ENCODE assay signal across 8 cellular contexts in the genomic region with DNA sequence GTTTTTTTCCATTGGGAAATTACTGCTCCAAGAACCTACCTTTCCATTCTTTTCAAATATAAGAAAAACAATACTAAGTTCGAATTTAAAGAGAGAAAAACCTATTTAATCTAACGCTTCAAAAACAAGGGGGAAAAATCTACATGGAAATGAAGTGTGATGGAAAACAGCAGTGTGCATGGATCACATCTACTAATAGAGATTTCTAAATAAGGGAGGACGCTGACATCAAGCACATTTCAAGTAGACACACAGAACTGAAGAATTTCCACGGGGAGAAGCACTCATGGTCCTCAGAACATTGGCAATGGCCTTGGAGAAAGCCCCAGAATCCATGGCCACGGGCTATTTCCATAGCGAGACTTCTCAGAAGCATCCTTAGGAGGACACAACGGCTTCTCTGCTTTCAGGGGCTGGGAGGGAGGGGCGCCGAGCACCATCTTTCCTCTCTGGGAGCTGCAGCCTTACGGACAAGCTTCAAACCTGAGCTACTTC. TPM values are rescaled to one million over a fixed set of nuclear protein-coding genes. Genes with fewer than 3 reads are reported as not detected.
A peak's percentile ranks its signal among the peaks of the same experiment; 100 is the strongest.
DNase-seq lines count a peak whose midpoint lies in the region; ATAC-seq and TF ChIP-seq lines count a peak whose summit lies in the region.

No MANE protein-coding gene starts in this region.

- CTCF ChIA-PET in activated B cell treated with CpG ODN at 0.5 μM for 24 hours (lab: Charles Lee), result interaction anchor here (0.6 to 1.1 kb wide), 3 partner anchors 20 to 408 kb away, joined by 3 to 7 read pairs (median 3); no protein-coding TSS in a partner anchor

- ATAC-seq in activated B cell treated with CpG ODN at 0.5 μM for 24 hours (ENCODE audit: low read depth), result no peak
- ATAC-seq in stimulated activated naive CD8-positive, alpha-beta T cell treated with anti-CD3 and anti-CD28 coated beads, Interleukin-15, amount 100 ng/mL, for 72 hours, result no peak

- POLR2A ChIA-PET in activated B cell treated with CpG ODN at 0.5 μM for 24 hours (lab: Charles Lee), result interaction anchor here (0.8 to 2.1 kb wide), 21 partner anchors 7 to 874 kb away, joined by 3 to 31 read pairs (median 5); a partner anchor contains a TSS

- H3K4me1 Mint-ChIP-seq in activated B cell treated with CpG ODN at 0.5 μM for 24 hours, result peaks cover 55% of the 10 kb centered on the region
- peaks cover 37% of the 10 kb centered on the region for H3K4me1 Mint-ChIP-seq in stimulated activated naive CD8-positive, alpha-beta T cell treated with anti-CD3 and anti-CD28 coated beads, Interleukin-15, amount 100 ng/mL, for 72 hours

- H3K36me3 Mint-ChIP-seq in activated B cell treated with CpG ODN at 0.5 μM for 24 hours (ENCODE audit: low read depth), result peaks cover 30% of the 10 kb centered on the region

- intact Hi-C loops in activated B cell treated with CpG ODN at 0.5 μM for 24 hours (cut with micrococcal nuclease), result loop anchor here (1.0 to 5.0 kb wide), 4 partner anchors 235 to 915 kb away; a partner anchor contains a TSS

- no peaks in the 10 kb centered on the region for H3K9me3 Mint-ChIP-seq in activated B cell treated with CpG ODN at 0.5 μM for 24 hours
- H3K9me3 Mint-ChIP-seq in stimulated activated naive CD8-positive, alpha-beta T cell treated with anti-CD3 and anti-CD28 coated beads, Interleukin-15, amount 100 ng/mL, for 72 hours, result no peaks in the 10 kb centered on the region

- peak; percentile 41 for DNase-seq in SKM-1 treated with dmso at 0.1 percent for 144 hours (lab: John Stamatoyannopoulos, UW; ENCODE audit: unreplicated experiment)
- DNase-seq in SKM-1 (lab: John Stamatoyannopoulos, UW; ENCODE audit: unreplicated experiment), result no peak
- no peak for DNase-seq in activated B cell treated with CpG ODN at 0.5 μM for 24 hours
- no peak for DNase-seq in stimulated activated naive CD8-positive, alpha-beta T cell treated with anti-CD3 and anti-CD28 coated beads, Interleukin-15, amount 100 ng/mL, for 72 hours
- DNase-seq in SW 1271 (lab: John Stamatoyannopoulos, UW), result no peak
- DNase-seq in stimulated activated CD4-positive, alpha-beta T cell treated with anti-CD3 and anti-CD28 coated beads, Interleukin-2, amount 100 ng/mL, for 48 hours, result no peak
- DNase-seq in GOT3 (lab: John Stamatoyannopoulos, UW), result no peak

- TF ChIP-seq CTCF in activated B cell treated with CpG ODN at 0.5 μM for 24 hours (IDR thresholded peaks at IDR 0.05), result no peak

- no peaks in the 10 kb centered on the region for H3K27me3 Mint-ChIP-seq in activated B cell treated with CpG ODN at 0.5 μM for 24 hours
- H3K27me3 Mint-ChIP-seq in stimulated activated naive CD8-positive, alpha-beta T cell treated with anti-CD3 and anti-CD28 coated beads, Interleukin-15, amount 100 ng/mL, for 72 hours, result no peaks in the 10 kb centered on the region

- peak overlapping the region; percentile 97 for H3K27ac Mint-ChIP-seq in activated B cell treated with CpG ODN at 0.5 μM for 24 hours
- peak overlapping the region; percentile 97 to 100 for H3K27ac Mint-ChIP-seq in stimulated activated naive CD8-positive, alpha-beta T cell treated with anti-CD3 and anti-CD28 coated beads, Interleukin-15, amount 100 ng/mL, for 72 hours

- peak overlapping the region; percentile 97 for H3K4me3 Mint-ChIP-seq in activated B cell treated with CpG ODN at 0.5 μM for 24 hours
- peak overlapping the region; percentile 99 for H3K4me3 Mint-ChIP-seq in stimulated activated naive CD8-positive, alpha-beta T cell treated with anti-CD3 and anti-CD28 coated beads, Interleukin-15, amount 100 ng/mL, for 72 hours

- H3K4me3 ChIP-seq in iPS-11a (ENCODE audit: low read depth, low read length), result peak overlapping the region; percentile 69

RNA-seq across cellular contexts. Expression of a gene that starts 1.1 kb away (rescaled TPM):
- 66.0 and 79.7 TPM in 2 replicates for total RNA-seq in activated B cell treated with CpG ODN at 0.5 μM for 24 hours
